ENCODE assay signal across 1 cellular context in genomic region chr10:86971146-86971991, GRCh38.
TF ChIP-seq lines count a peak whose summit lies in the region.

No MANE protein-coding gene starts in this region.

TF ChIP-seq in GM23338, 12 proteins besides CTCF, POLR2A, EP300 and RAD21 (continued from another document):
- TF ChIP-seq ZNF462 (CRISPR knock-in tag; IDR thresholded peaks at IDR 0.05): no peak
- TF ChIP-seq EZH2phosphoT487 (IDR thresholded peaks at IDR 0.05; ENCODE audit: unreplicated experiment): no peak
- TF ChIP-seq ZNF331 (CRISPR knock-in tag; IDR thresholded peaks at IDR 0.05; ENCODE audit: low read depth): no peak
- TF ChIP-seq NANOG (IDR thresholded peaks at IDR 0.05; ENCODE audit: borderline replicate concordance): no peak
TF ChIP-seq in GM23338: peak in this region for 0.
